ENCODE assay signal across 8 cellular contexts in the genomic region with DNA sequence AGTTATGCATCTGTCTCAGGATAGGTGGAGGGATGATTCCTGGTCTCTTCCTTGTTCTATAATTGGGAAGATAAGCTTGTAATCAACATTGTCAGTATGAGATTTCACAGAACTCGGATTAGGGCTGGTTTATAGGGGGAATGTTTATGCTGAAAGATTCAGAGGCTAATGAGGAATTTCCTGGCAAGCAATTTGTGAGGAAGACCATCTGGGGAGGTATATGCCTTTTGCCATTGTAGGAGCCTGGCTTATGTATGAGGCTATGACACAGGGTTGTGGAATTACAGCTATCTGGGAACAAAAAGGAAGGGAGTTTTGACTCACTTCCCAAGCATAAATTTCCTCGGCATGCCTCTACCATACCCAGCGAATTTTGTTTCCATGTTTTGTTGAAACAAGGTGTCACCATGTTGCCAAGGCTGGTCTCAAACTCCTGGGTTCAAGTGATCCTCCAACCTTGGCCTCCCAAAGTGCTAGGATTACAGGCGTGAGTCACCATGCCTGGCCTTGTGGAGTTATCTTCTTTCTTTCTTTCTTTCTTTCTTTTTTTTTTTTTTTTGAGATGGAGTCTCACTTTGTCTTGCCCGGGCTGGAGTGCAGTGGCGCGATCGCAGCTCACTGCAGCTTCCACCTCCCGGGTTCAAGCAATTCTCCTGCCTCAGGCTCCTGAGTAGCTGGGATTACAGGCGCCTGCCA. TPM values are rescaled to one million over a fixed set of nuclear protein-coding genes. Genes with fewer than 3 reads are reported as not detected.
A peak's percentile ranks its signal among the peaks of the same experiment; 100 is the strongest.
DNase-seq lines count a peak whose midpoint lies in the region; ATAC-seq, FAIRE-seq and TF ChIP-seq lines count a peak whose summit lies in the region.
"Had no signal": no experiment of that assay in that cellular context is flagged by ENCODE, and none has a peak within 500 bp of the region (broad histone marks: within the 10 kb centered on the region; RNA-seq: fewer than 3 reads in every experiment).

No MANE protein-coding gene starts in this region.

- DNase-seq in H54 (ENCODE audit: insufficient read length, low spot score) = peak; percentile 61
- peak; percentile 8 for DNase-seq in T1000 (lab: John Stamatoyannopoulos, UW)
- DNase-seq in fibroblast of villous mesenchyme (ENCODE audit: low read depth) = peak; percentile 100
- no peak for DNase-seq in smooth muscle cell (lab: John Stamatoyannopoulos, UW; ENCODE audit: unreplicated experiment)
- DNase-seq in testis = no peak
- DNase-seq in ovary = no peak
- DNase-seq: Kasumi-1 had no signal

- no peak for TF ChIP-seq EP300 in ovary (IDR thresholded peaks at IDR 0.05)

- peak overlapping the region; percentile 65 for H3K9ac ChIP-seq in smooth muscle cell (ENCODE audit: low read depth)

- H3K4me3 ChIP-seq in fibroblast of villous mesenchyme (ENCODE audit: low read depth, low read length) (no peak overlapping the region), smooth muscle cell (no peak overlapping the region), testis (no peak overlapping the region), ovary (no peak overlapping the region)

- FAIRE-seq in H54 (lab: Jason Lieb, UNC) = peak; percentile 20

- H3K27me3 ChIP-seq in smooth muscle cell (ENCODE audit: low read depth) (no peaks in the 10 kb centered on the region), testis (no peaks in the 10 kb centered on the region), ovary (no peaks in the 10 kb centered on the region)

- peaks cover 58% of the 10 kb centered on the region for H3F3A ChIP-seq in smooth muscle cell (ENCODE audit: low read depth)

- no peaks in the 10 kb centered on the region for H3K36me3 ChIP-seq in smooth muscle cell (ENCODE audit: low read depth)
- H3K36me3 ChIP-seq in testis (ENCODE audit: low read depth, missing control alignments) = no peaks in the 10 kb centered on the region
- H3K36me3 ChIP-seq in ovary = no peaks in the 10 kb centered on the region

- H4K20me1 ChIP-seq in smooth muscle cell (ENCODE audit: low read depth) = no peaks in the 10 kb centered on the region

- ATAC-seq in HG02852 (IDR thresholded peaks at IDR 0.05; ENCODE audit: unreplicated experiment) = no peak

- TF ChIP-seq CTCF in fibroblast of villous mesenchyme (IDR thresholded peaks at IDR 0.05; ENCODE audit: insufficient read depth, low read depth, low read length) = no peak
- TF ChIP-seq CTCF in smooth muscle cell (IDR thresholded peaks at IDR 0.05; ENCODE audit: borderline replicate concordance, insufficient read depth, poor library complexity, severe bottlenecking) = no peak
- no peak for TF ChIP-seq CTCF in testis (IDR thresholded peaks at IDR 0.05)
- no peak for TF ChIP-seq CTCF in ovary (IDR thresholded peaks at IDR 0.05)

- peak overlapping the region; percentile 88 for H3K4me2 ChIP-seq in smooth muscle cell

- intact Hi-C loops in testis (cut with DNase I; ENCODE audit: low total_unique reads) = loop anchor here (5.0 to 10.0 kb wide), 2 partner anchors 40 to 92 kb away; a partner anchor contains a TSS
- intact Hi-C loops in ovary (cut with DNase I) = no loop called here

- no peak for TF ChIP-seq POLR2A in H54 (IDR thresholded peaks at IDR 0.05; ENCODE audit: low read depth, low read length)
- TF ChIP-seq POLR2A in testis (IDR thresholded peaks at IDR 0.05) = no peak
- no peak for TF ChIP-seq POLR2A in ovary (IDR thresholded peaks at IDR 0.05)

- H3K79me2 ChIP-seq in smooth muscle cell (ENCODE audit: low read depth) = peaks cover 3% of the 10 kb centered on the region

- H3K9me3 ChIP-seq in smooth muscle cell (replicated peaks; ENCODE audit: low read depth) (no peaks in the 10 kb centered on the region), testis (no peaks in the 10 kb centered on the region), ovary (no peaks in the 10 kb centered on the region)

- 31% methylated on average over 9 of the region's 10 CpGs for WGBS in smooth muscle cell (ENCODE audit: low lambda C conversion rate)
- 63 to 64% methylated on average over 10 of the region's 10 CpGs for WGBS in testis, 2 donors
- 31 to 41% (median 40%) methylated on average over 10 of the region's 10 CpGs for WGBS in ovary, 3 donors

- H3K4me1 ChIP-seq in smooth muscle cell (ENCODE audit: low read depth) (peaks cover 9% of the 10 kb centered on the region), testis (peaks cover 20% of the 10 kb centered on the region), ovary (ENCODE audit: insufficient read depth) (no peaks in the 10 kb centered on the region)

- H3K27ac ChIP-seq in smooth muscle cell (ENCODE audit: low read depth) = peak overlapping the region; percentile 91
- H3K27ac ChIP-seq in testis = no peak overlapping the region
- H3K27ac ChIP-seq in ovary = no peak overlapping the region

- no peak overlapping the region for H2AFZ ChIP-seq in smooth muscle cell (ENCODE audit: low read depth)

RNA-seq across cellular contexts. Expression of a gene that starts 1.6 kb away (rescaled TPM):
- total RNA-seq in fibroblast of villous mesenchyme = 104 and 113 TPM in 2 replicates
- total RNA-seq in smooth muscle cell = 71.9 and 107 TPM in 2 replicates
- 251 and 259 TPM in 2 replicates for polyA plus RNA-seq in smooth muscle cell
- 10 to 100 TPM; 88.1 to 99.5 TPM for total RNA-seq in testis
- polyA plus RNA-seq in testis (ENCODE audit: insufficient read depth, low read depth, low replicate concordance) = 141 TPM
- 100 to 1,000 TPM in 2 of 7 donors, 10 to 100 TPM in 5; 33.6 to 110 (median 98.2) TPM for total RNA-seq in ovary
- 100 to 1,000 TPM in 1 of 2 donors, 10 to 100 TPM in 1; 97.4 to 145 TPM for polyA plus RNA-seq in ovary

RNA-seq across cellular contexts. Expression of a gene that starts 5.7 kb away (rescaled TPM):
- 32.2 and 32.8 TPM in 2 replicates for total RNA-seq in fibroblast of villous mesenchyme
- 21.2 and 21.6 TPM in 2 replicates for total RNA-seq in smooth muscle cell
- polyA plus RNA-seq in smooth muscle cell = 22.0 and 25.2 TPM in 2 replicates
- total RNA-seq in testis = 10 to 100 TPM; 24.7 to 27.7 TPM
- polyA plus RNA-seq in testis (ENCODE audit: insufficient read depth, low read depth, low replicate concordance) = 23.4 TPM
- total RNA-seq in ovary = 10 to 100 TPM; 21.9 to 45.0 (median 38.4) TPM
- 10 to 100 TPM; 28.0 to 41.3 TPM for polyA plus RNA-seq in ovary

RNA-seq across cellular contexts. Expression of a gene that starts 14.0 kb away (rescaled TPM):
- total RNA-seq in fibroblast of villous mesenchyme = 73.8 and 77.7 TPM in 2 replicates
- 36.4 and 47.6 TPM in 2 replicates for total RNA-seq in smooth muscle cell
- 56.9 and 59.7 TPM in 2 replicates for polyA plus RNA-seq in smooth muscle cell
- 10 to 100 TPM; 85.1 to 86.5 TPM for total RNA-seq in testis
- 137 TPM for polyA plus RNA-seq in testis (ENCODE audit: insufficient read depth, low read depth, low replicate concordance)
- 10 to 100 TPM; 24.4 to 57.6 (median 37.9) TPM for total RNA-seq in ovary
- polyA plus RNA-seq in ovary = 10 to 100 TPM; 45.1 to 79.7 TPM

RNA-seq across cellular contexts. Expression of a gene that starts 14.2 kb away (rescaled TPM):
- total RNA-seq in fibroblast of villous mesenchyme (16.1 and 16.4 TPM in 2 replicates), smooth muscle cell (10.1 and 18.0 TPM in 2 replicates), testis (10 to 100 TPM; 39.1 to 51.3 TPM), ovary (10 to 100 TPM; 10.9 to 20.3 (median 14.2) TPM)
- polyA plus RNA-seq in smooth muscle cell (16.9 and 17.7 TPM in 2 replicates), testis (ENCODE audit: insufficient read depth, low read depth, low replicate concordance) (54.7 TPM), ovary (10 to 100 TPM; 13.8 to 19.0 TPM)

RNA-seq across cellular contexts. Expression of a gene that starts 32.0 kb away (rescaled TPM):
- total RNA-seq in fibroblast of villous mesenchyme (50.9 and 54.4 TPM in 2 replicates), smooth muscle cell (26.6 and 61.0 TPM in 2 replicates), testis (100 to 1,000 TPM in 1 of 2 donors, 10 to 100 TPM in 1; 99.1 to 108 TPM), ovary (10 to 100 TPM; 35.9 to 66.1 (median 57.5) TPM)
- polyA plus RNA-seq in smooth muscle cell (78.0 and 83.9 TPM in 2 replicates), testis (ENCODE audit: insufficient read depth, low read depth, low replicate concordance) (95.4 TPM), ovary (10 to 100 TPM; 43.1 to 52.1 TPM)

Comparison
In these comparisons a context has a peak if more than half of its experiments do, and no peak if none do; other contexts are left out.
1. DNase-seq: peak in H54 (single experiment), T1000 (single experiment) and fibroblast of villous mesenchyme (single experiment); none in smooth muscle cell (single experiment), testis (single experiment) and ovary (0 of 5).